ENCODE assay signal across 22 cellular contexts in genomic region chr2:152427902-152428301, GRCh38.
"Had no signal": no experiment of that assay in that cellular context is flagged by ENCODE, and none has a peak within 500 bp of the region (broad histone marks: within the 10 kb centered on the region; RNA-seq: fewer than 3 reads in every experiment).

No MANE protein-coding gene starts in this region.

- H3K27ac ChIP-seq: ascending aorta, cardiac muscle cell, esophagus muscularis mucosa, hepatocyte, neutrophil, pancreas, testis, upper lobe of right lung had no signal

- ATAC-seq: activated CD8-positive, alpha-beta memory T cell treated with anti-CD3 and anti-CD28 coated beads, Interleukin-2, amount 10 ng/mL, durations not matched to agents 7 days and 5 days; left lobe of liver; natural killer cell; pancreas; sciatic nerve; stimulated activated naive CD8-positive, alpha-beta T cell treated with anti-CD3 and anti-CD28 coated beads, Interleukin-15, amount 100 ng/mL, for 72 hours; upper lobe of right lung had no signal

- DNase-seq: activated B cell treated with CpG ODN at 0.5 μM for 24 hours; activated CD4-positive, alpha-beta memory T cell treated with anti-CD3 and anti-CD28 coated beads, Interleukin-2, amount 10 ng/mL, durations not matched to agents 7 days and 5 days; activated CD4-positive, alpha-beta T cell treated with anti-CD3 and anti-CD28 coated beads for 48 hours; activated CD8-positive, alpha-beta memory T cell treated with anti-CD3 and anti-CD28 coated beads, Interleukin-2, amount 10 ng/mL, durations not matched to agents 7 days and 5 days; activated naive CD4-positive, alpha-beta T cell treated with Interleukin-2 at 50 U/mL for 16 hours; activated naive CD8-positive, alpha-beta T cell treated with anti-CD3 and anti-CD28 coated beads, Interleukin-2, amount 10 ng/mL, durations not matched to agents 7 days and 5 days; islet precursor cell; natural killer cell; pancreas; stimulated activated CD4-positive, alpha-beta T cell treated with anti-CD3 and anti-CD28 coated beads, Interleukin-4, amount 100 ng/mL, for 1 hour; stimulated activated naive CD8-positive, alpha-beta T cell treated with anti-CD3 and anti-CD28 coated beads, Interleukin-15, amount 100 ng/mL, for 72 hours; testis; upper lobe of right lung had no signal

- H3K27me3 ChIP-seq: ascending aorta, cardiac muscle cell, esophagus muscularis mucosa, hepatocyte, neutrophil, pancreas, testis, upper lobe of right lung had no signal

- H3K36me3 ChIP-seq: ascending aorta, cardiac muscle cell, esophagus muscularis mucosa, neutrophil, pancreas, upper lobe of right lung had no signal

- H3K9me3 ChIP-seq: ascending aorta, esophagus muscularis mucosa, neutrophil, pancreas, testis, upper lobe of right lung had no signal

- H3K4me3 ChIP-seq: ascending aorta, cardiac muscle cell, esophagus muscularis mucosa, hepatocyte, lung, pancreas, smooth muscle cell, testis, upper lobe of right lung had no signal
